In the genomic region with DNA sequence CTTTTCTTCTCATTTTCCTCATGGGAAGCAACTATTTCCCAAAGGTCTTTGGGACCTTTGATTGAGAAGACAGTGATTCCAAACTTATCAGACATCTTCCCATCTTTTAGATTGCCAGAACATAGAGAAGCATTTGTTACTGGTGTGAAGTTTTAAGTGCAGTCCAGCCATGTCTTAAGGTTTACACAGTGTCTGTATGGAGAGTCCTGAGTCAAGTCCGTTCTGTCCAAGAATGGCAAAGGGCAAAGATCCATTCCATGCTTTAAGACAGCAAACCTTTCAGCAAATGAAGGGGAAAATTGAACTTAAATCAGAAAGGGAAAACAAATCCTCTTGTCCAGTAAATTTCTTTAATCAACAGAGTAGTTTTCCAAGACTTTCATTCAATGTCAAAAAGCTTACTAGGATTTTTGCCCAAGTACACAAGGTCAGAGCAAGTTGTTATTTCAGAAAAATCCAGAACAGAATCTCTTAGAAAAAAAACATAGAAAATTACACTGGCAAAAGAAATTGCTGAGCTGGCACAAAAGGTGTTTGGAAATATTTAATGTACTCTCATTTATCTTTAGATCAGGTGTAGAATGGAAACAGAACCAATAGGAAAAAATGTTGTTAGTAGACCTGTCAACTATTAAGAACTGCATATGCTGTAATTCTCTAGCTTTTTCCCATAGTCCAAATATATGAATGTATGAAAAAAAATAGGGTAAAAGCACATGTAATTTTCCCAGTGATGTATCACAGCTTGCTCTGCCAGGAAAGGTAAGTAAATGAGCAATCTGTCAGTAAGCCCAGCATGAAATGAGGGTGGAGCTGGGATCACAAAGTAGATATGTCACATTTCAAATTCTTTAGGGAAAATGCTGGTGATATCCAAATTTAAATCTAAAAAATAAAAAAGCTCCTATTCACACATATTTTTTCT, we compare ENCODE assay signal across 18 cellular contexts.
DNase-seq lines count a peak whose midpoint lies in the region; ATAC-seq, FAIRE-seq and TF ChIP-seq lines count a peak whose summit lies in the region.
"Had no signal": no experiment of that assay in that cellular context is flagged by ENCODE, and none has a peak within 500 bp of the region (broad histone marks: within the 10 kb centered on the region; RNA-seq: fewer than 3 reads in every experiment).

No MANE protein-coding gene starts in this region.

- H3K27ac ChIP-seq in K562 (ENCODE audit: extremely low read depth, low read depth, low read length) (no peak overlapping the region), caudate nucleus (ENCODE audit: low read depth, low read length) (peak overlapping the region; percentile 59)
- H3K27ac ChIP-seq: HL-60 had no signal

- H3K9ac ChIP-seq in K562 (ENCODE audit: insufficient read depth in 1 of 2, low read depth in 2 of 2, low read length in 2 of 2), result no peak overlapping the region

- no peaks in the 10 kb centered on the region for H3K9me3 ChIP-seq in K562 (replicated peaks; ENCODE audit: control insufficient read depth, insufficient read depth, low read depth, low read length)
- H3K9me3 ChIP-seq: HAP-1 had no signal

- H3K9me1 ChIP-seq in K562 (ENCODE audit: control insufficient read depth, insufficient read depth, low read length), result no peaks in the 10 kb centered on the region

- POLR2A ChIA-PET in K562 (lab: Yijun Ruan, JAX), result no interaction called here

- in situ Hi-C loops in K562 (cut with MboI), result no loop called here

- H3K4me2 ChIP-seq in K562 (ENCODE audit: insufficient read depth, low read length), result no peak overlapping the region

- no peaks in the 10 kb centered on the region for H3K4me1 ChIP-seq in K562 (replicated peaks in 1 of 2; ENCODE audit: control insufficient read depth in 2 of 2, insufficient read depth in 2 of 2, low read length in 2 of 2)
- H3K4me1 ChIP-seq: HAP-1 had no signal

- no peak for TF ChIP-seq RAD21 in K562 (CRISPR knock-in tag; conservative IDR thresholded peaks at IDR 0.05 in 1 of 2, IDR thresholded peaks at IDR 0.05 in 1 of 2)

- no peak for TF ChIP-seq EP300 in K562 (IDR thresholded peaks at IDR 0.05; ENCODE audit: low read length)

- no TSS peak for BruUV-seq in K562 (replicated peaks; lab: Mats Ljungman, UMichigan)

- intact Hi-C loops in K562 (cut with micrococcal nuclease), result no loop called here

- no peak for TF ChIP-seq CTCF in K562 (IDR thresholded peaks at IDR 0.05 in 2 of 3, conservative IDR thresholded peaks at IDR 0.05 in 1 of 3; ENCODE audit: insufficient read depth in 2 of 3, low read depth in 1 of 3, low read length in 3 of 3)

- no peak overlapping the region for H3K4me3 ChIP-seq in K562
- H3K4me3 ChIP-seq: HAP-1 had no signal

- no peaks in the 10 kb centered on the region for H3K79me2 ChIP-seq in K562 (ENCODE audit: control insufficient read depth, insufficient read depth, low read length)

- CTCF ChIA-PET in K562 (lab: Yijun Ruan, JAX; ENCODE audit: low intra/inter-chr PET ratio), result no interaction called here

- H3K36me3 ChIP-seq in K562 (ENCODE audit: control insufficient read depth, insufficient read depth, low read length), result no peaks in the 10 kb centered on the region
- H3K36me3 ChIP-seq: HAP-1 had no signal

- no peak for DNase-seq in K562 (ENCODE audit: extremely low read depth in 1 of 4, low spot score in 3 of 4)
- peak in 2 of 61 donors; percentile 21 to 36 for DNase-seq in caudate nucleus (lab: John Stamatoyannopoulos, UW)
- DNase-seq in pons (ENCODE audit: low spot score), result peak; percentile 27
- DNase-seq: CD8-positive, alpha-beta T cell; COR-L47; DMS153; DND-41; GDM1; GOT3; KG1 had no signal

- TF ChIP-seq POLR2A in K562 (conservative IDR thresholded peaks at IDR 0.05), result no peak

- no peaks in the 10 kb centered on the region for H4K20me1 ChIP-seq in K562 (replicated peaks; ENCODE audit: control insufficient read depth, insufficient read depth, low read length)

- ATAC-seq in K562 (no peak), HG03354 (IDR thresholded peaks at IDR 0.05; ENCODE audit: poor library complexity, severe bottlenecking, unreplicated experiment) (no peak), GM18519 (IDR thresholded peaks at IDR 0.05; ENCODE audit: low FRiP score, unreplicated experiment) (no peak), GM21619 (IDR thresholded peaks at IDR 0.05; ENCODE audit: unreplicated experiment) (no peak)
- ATAC-seq: CD8-positive, alpha-beta T cell had no signal

- no peak overlapping the region for H2AFZ ChIP-seq in K562 (ENCODE audit: low read depth, low read length)

- no peaks in the 10 kb centered on the region for H3K27me3 ChIP-seq in K562 (ENCODE audit: control insufficient read depth in 2 of 2, insufficient read depth in 2 of 2, low read length in 2 of 2)

- 0% methylated on average over 1 of the region's 1 CpG for WGBS in K562 (ENCODE audit: insufficient coverage, low coverage, missing lambda C conversion rate)

- no peak for FAIRE-seq in K562 (lab: Jason Lieb, UNC)
- peak; percentile 60 for FAIRE-seq in islet of Langerhans (lab: Jason Lieb, UNC)
- FAIRE-seq: D721Med, GM12892 had no signal

TF ChIP-seq in K562, 482 proteins besides CTCF, POLR2A, EP300 and RAD21 (continues in another document):
- TF ChIP-seq E2F4 (CRISPR knock-in tag; IDR thresholded peaks at IDR 0.05; ENCODE audit: low read depth) (no peak), HSF4 (CRISPR knock-in tag; IDR thresholded peaks at IDR 0.05; ENCODE audit: borderline replicate concordance) (no peak), NFIX (CRISPR knock-in tag; IDR thresholded peaks at IDR 0.05; ENCODE audit: low read depth) (no peak), SFPQ (IDR thresholded peaks at IDR 0.05; ENCODE audit: low read depth, low read length) (no peak), TFAM (CRISPR knock-in tag; conservative IDR thresholded peaks at IDR 0.05) (no peak), ZNF311 (CRISPR knock-in tag; IDR thresholded peaks at IDR 0.05) (no peak), C11orf30 (IDR thresholded peaks at IDR 0.05; ENCODE audit: low read depth) (peak; percentile 50; the same call in 1 of the 2 replicates), MAFF (IDR thresholded peaks at IDR 0.05; ENCODE audit: low read length) (peak; percentile 72), BRCA1 (IDR thresholded peaks at IDR 0.05) (no peak), BRCA1 (CRISPR knock-in tag; IDR thresholded peaks at IDR 0.05) (no peak), NRF1 (conservative IDR thresholded peaks at IDR 0.05 in 1 of 2, IDR thresholded peaks at IDR 0.05 in 1 of 2) (no peak), MAFK (IDR thresholded peaks at IDR 0.05; ENCODE audit: low read length) (peak; percentile 83), PREB (CRISPR knock-in tag; IDR thresholded peaks at IDR 0.05) (no peak), BCL6 (CRISPR knock-in tag; IDR thresholded peaks at IDR 0.05) (no peak), NR3C1 (CRISPR knock-in tag; IDR thresholded peaks at IDR 0.05) (no peak), ZNF316 (IDR thresholded peaks at IDR 0.05) (peak; percentile 61), HDAC1 (IDR thresholded peaks at IDR 0.05) (no peak), ZNF143 (CRISPR knock-in tag; IDR thresholded peaks at IDR 0.05) (no peak)
- TF ChIP-seq, protein P1, sequence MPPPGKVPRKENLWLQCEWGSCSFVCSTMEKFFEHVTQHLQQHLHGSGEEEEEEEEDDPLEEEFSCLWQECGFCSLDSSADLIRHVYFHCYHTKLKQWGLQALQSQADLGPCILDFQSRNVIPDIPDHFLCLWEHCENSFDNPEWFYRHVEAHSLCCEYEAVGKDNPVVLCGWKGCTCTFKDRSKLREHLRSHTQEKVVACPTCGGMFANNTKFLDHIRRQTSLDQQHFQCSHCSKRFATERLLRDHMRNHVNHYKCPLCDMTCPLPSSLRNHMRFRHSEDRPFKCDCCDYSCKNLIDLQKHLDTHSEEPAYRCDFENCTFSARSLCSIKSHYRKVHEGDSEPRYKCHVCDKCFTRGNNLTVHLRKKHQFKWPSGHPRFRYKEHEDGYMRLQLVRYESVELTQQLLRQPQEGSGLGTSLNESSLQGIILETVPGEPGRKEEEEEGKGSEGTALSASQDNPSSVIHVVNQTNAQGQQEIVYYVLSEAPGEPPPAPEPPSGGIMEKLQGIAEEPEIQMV (tag; conservative IDR thresholded peaks at IDR 0.05; ENCODE audit: low read depth), result no peak
